Comparison of ENCODE assay signal across 17 cellular contexts in genomic region chr6:147774856-147775255, GRCh38.
DNase-seq lines count a peak whose midpoint lies in the region; ATAC-seq and TF ChIP-seq lines count a peak whose summit lies in the region.
"Had no signal": no experiment of that assay in that cellular context is flagged by ENCODE, and none has a peak within 500 bp of the region (broad histone marks: within the 10 kb centered on the region; RNA-seq: fewer than 3 reads in every experiment).

No MANE protein-coding gene starts in this region.

- no peaks in the 10 kb centered on the region for H3K36me3 ChIP-seq in osteoblast (ENCODE audit: insufficient read depth, low read length)
- H3K36me3 ChIP-seq: tibial artery had no signal

- no peak overlapping the region for H3K4me2 ChIP-seq in osteoblast (ENCODE audit: insufficient read depth, low read length)
- H3K4me2 ChIP-seq: A549 had no signal

- H3K4me3 ChIP-seq in osteoblast (ENCODE audit: insufficient read depth, low read length), result no peak overlapping the region
- H3K4me3 ChIP-seq: A549, GM12878, tibial artery had no signal

- H3K4me1 ChIP-seq in osteoblast (ENCODE audit: insufficient read depth, low read length), result no peaks in the 10 kb centered on the region
- H3K4me1 ChIP-seq: A549, tibial artery had no signal

- ATAC-seq in HG02870 (IDR thresholded peaks at IDR 0.05; ENCODE audit: unreplicated experiment), result no peak
- no peak for ATAC-seq in HG03354 (IDR thresholded peaks at IDR 0.05; ENCODE audit: poor library complexity, severe bottlenecking, unreplicated experiment)
- ATAC-seq: A549, GM12878 had no signal

- H2AFZ ChIP-seq in osteoblast (ENCODE audit: low read length), result no peak overlapping the region

- peak; percentile 11 for TF ChIP-seq CTCF in osteoblast (IDR thresholded peaks at IDR 0.05; ENCODE audit: extremely low read depth, low read depth, low read length)

- H3K27me3 ChIP-seq in osteoblast (ENCODE audit: insufficient read depth, low read length), result no peaks in the 10 kb centered on the region
- H3K27me3 ChIP-seq: tibial artery had no signal

- H3K79me2 ChIP-seq in osteoblast (ENCODE audit: insufficient read depth, low read length), result no peaks in the 10 kb centered on the region

- H3K9me3 ChIP-seq in osteoblast (ENCODE audit: low read depth, low read length), result no peaks in the 10 kb centered on the region
- H3K9me3 ChIP-seq: A549, Caco-2, tibial artery had no signal

- no peak overlapping the region for H3K27ac ChIP-seq in osteoblast (ENCODE audit: low read depth, low read length)
- H3K27ac ChIP-seq: A549, tibial artery had no signal

- no peaks in the 10 kb centered on the region for H4K20me1 ChIP-seq in osteoblast (ENCODE audit: insufficient read depth, low read length)

- peak; percentile 43 for DNase-seq in NCI-H146 (lab: John Stamatoyannopoulos, UW)
- no peak for DNase-seq in NCI-H146 treated with DMSO at 0.1 percent for 48 hours (lab: John Stamatoyannopoulos, UW; ENCODE audit: unreplicated experiment)
- DNase-seq in NAMALWA (ENCODE audit: low spot score), result peak; percentile 7
- DNase-seq in dermis blood vessel endothelial cell, result peak; percentile 16
- DNase-seq in osteoblast (ENCODE audit: insufficient read length, low spot score, missing footprints), result no peak
- no peak for DNase-seq in GOT3 (lab: John Stamatoyannopoulos, UW)
- DNase-seq: activated naive CD8-positive, alpha-beta T cell treated with anti-CD3 and anti-CD28 coated beads for 36 hours; Caco-2; Karpas-422; midbrain; NCI-H2029; posterior cingulate gyrus; tibial artery had no signal

Comparison
In these comparisons a context has a peak if more than half of its experiments do, and no peak if none do; other contexts are left out.
1. DNase-seq: peak in NCI-H146 (single experiment), NAMALWA (single experiment) and dermis blood vessel endothelial cell (single experiment); none in NCI-H146 treated with DMSO at 0.1 percent for 48 hours (single experiment), osteoblast (single experiment) and GOT3 (single experiment).